ENCODE assay signal across 25 cellular contexts in the genomic region with DNA sequence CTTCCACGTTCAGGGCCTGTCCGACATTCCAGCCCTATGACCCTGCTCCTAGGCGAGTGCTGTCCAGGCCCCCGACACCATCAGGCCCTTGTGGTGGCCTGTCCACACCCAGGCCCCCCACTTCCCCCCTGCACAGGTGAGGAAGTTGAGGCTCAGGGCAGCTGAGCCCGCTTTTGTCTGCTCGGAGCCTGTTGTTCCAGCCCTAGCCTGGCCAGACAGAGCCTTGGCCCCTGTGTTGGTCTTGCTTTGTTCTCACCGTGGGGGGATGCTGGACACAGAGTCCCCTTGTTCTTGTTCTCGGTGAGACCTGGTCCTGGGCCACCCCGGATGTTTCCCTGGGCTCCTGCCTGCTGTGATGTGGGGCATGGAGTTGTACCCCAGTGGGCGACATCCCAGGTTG. TPM values are rescaled to one million over a fixed set of nuclear protein-coding genes. Genes with fewer than 3 reads are reported as not detected.
DNase-seq lines count a peak whose midpoint lies in the region; ATAC-seq and TF ChIP-seq lines count a peak whose summit lies in the region.
"Had no signal": no experiment of that assay in that cellular context is flagged by ENCODE, and none has a peak within 500 bp of the region (broad histone marks: within the 10 kb centered on the region; RNA-seq: fewer than 3 reads in every experiment).

No MANE protein-coding gene starts in this region.

- no peak overlapping the region for H3K4me3 ChIP-seq in DND-41 (ENCODE audit: low read depth in 1 of 2, low read length in 2 of 2)
- H3K4me3 ChIP-seq: cardiac muscle cell, pancreas, right lobe of liver had no signal

- peaks cover 99% of the 10 kb centered on the region for H3K79me2 ChIP-seq in DND-41 (ENCODE audit: insufficient read depth, low read length)

- H3K27me3 ChIP-seq in DND-41 (ENCODE audit: insufficient read depth, low read length, poor library complexity), result no peaks in the 10 kb centered on the region
- H3K27me3 ChIP-seq: cardiac muscle cell, pancreas, right lobe of liver had no signal

- TF ChIP-seq CTCF in DND-41 (IDR thresholded peaks at IDR 0.05; ENCODE audit: borderline replicate concordance, extremely low read depth, low read length, poor library complexity, severe bottlenecking), result no peak

- H3K27me3 Mint-ChIP-seq in T-helper 2 cell treated with Interferon-gamma antibody and Interleukin-4, amounts not matched to agents 5 μg/mL and 100 μg/mL, for 36 hours (ENCODE audit: low read depth), result no peaks in the 10 kb centered on the region
- peaks cover 8 to 17% (median 11%) of the 10 kb centered on the region in 3 donors for H3K27me3 Mint-ChIP-seq in immature natural killer cell (ENCODE audit: low read depth in 3 of 3)
- no peaks in the 10 kb centered on the region for H3K27me3 Mint-ChIP-seq in stimulated activated memory B cell treated with anti-CD40 and anti-IgM and Interleukin-4, amounts not matched to agents 10 μg/mL and 1 μg/mL and 100 μg/mL, for 72 hours
- no peaks in the 10 kb centered on the region for H3K27me3 Mint-ChIP-seq in stimulated activated naive B cell treated with anti-CD40 and anti-IgM and Interleukin-4, amounts not matched to agents 10 μg/mL and 1 μg/mL and 100 μg/mL, for 72 hours
- H3K27me3 Mint-ChIP-seq: dendritic cell treated with granulocyte-macrophage colony-stimulating factor and Interleukin-4, amounts not matched to agents 40 ng/mL and 50 ng/mL, for 4 days had no signal

- no peak for DNase-seq in T-helper 2 cell treated with Interferon-gamma antibody and Interleukin-4, amounts not matched to agents 5 μg/mL and 100 μg/mL, for 36 hours (ENCODE audit: low spot score)
- DNase-seq in T-helper 2 cell, result no peak
- DNase-seq in DND-41, result no peak
- no peak for DNase-seq in immature natural killer cell
- no peak for DNase-seq in GOT3 (lab: John Stamatoyannopoulos, UW)
- no peak for DNase-seq in stimulated activated naive B cell treated with anti-CD40 and anti-IgM and Interleukin-4, amounts not matched to agents 10 μg/mL and 1 μg/mL and 100 μg/mL, for 72 hours
- no peak for DNase-seq in NCI-H524 treated with DMSO at 0.1 percent for 48 hours (lab: John Stamatoyannopoulos, UW)
- DNase-seq: 8988T; activated CD4-positive, alpha-beta T cell treated with anti-CD3 and anti-CD28 coated beads for 48 hours; activated CD8-positive, alpha-beta memory T cell treated with anti-CD3 and anti-CD28 coated beads, Interleukin-2, amount 50 U/mL, for 48 hours; activated gamma-delta T cell treated with Interleukin-2 at 50 U/mL for 16 hours; AML-193; amygdala; HFFc6; Karpas-422; mesenchymal stem cell; NCI-H1930; NCI-H226; NCI-H82; SHP77 had no signal

- H3K36me3 Mint-ChIP-seq in T-helper 2 cell treated with Interferon-gamma antibody and Interleukin-4, amounts not matched to agents 5 μg/mL and 100 μg/mL, for 36 hours (ENCODE audit: low read depth), result peaks cover 46% of the 10 kb centered on the region
- H3K36me3 Mint-ChIP-seq in immature natural killer cell, result peaks cover 12 to 44% (median 43%) of the 10 kb centered on the region in 3 donors
- H3K36me3 Mint-ChIP-seq in stimulated activated memory B cell treated with anti-CD40 and anti-IgM and Interleukin-4, amounts not matched to agents 10 μg/mL and 1 μg/mL and 100 μg/mL, for 72 hours, result peaks cover 40% of the 10 kb centered on the region
- peaks cover 54 to 72% of the 10 kb centered on the region in 2 donors for H3K36me3 Mint-ChIP-seq in stimulated activated naive B cell treated with anti-CD40 and anti-IgM and Interleukin-4, amounts not matched to agents 10 μg/mL and 1 μg/mL and 100 μg/mL, for 72 hours

- H3K36me3 ChIP-seq in DND-41 (ENCODE audit: insufficient read depth, low read length), result peaks cover 97% of the 10 kb centered on the region
- H3K36me3 ChIP-seq: cardiac muscle cell, pancreas, right lobe of liver had no signal

- H2AFZ ChIP-seq in DND-41 (ENCODE audit: low read depth, low read length), result no peak overlapping the region

- no peaks in the 10 kb centered on the region for H3K9me3 Mint-ChIP-seq in T-helper 2 cell treated with Interferon-gamma antibody and Interleukin-4, amounts not matched to agents 5 μg/mL and 100 μg/mL, for 36 hours
- peaks cover 0 to 2% (median 0%) of the 10 kb centered on the region in 6 donors for H3K9me3 Mint-ChIP-seq in immature natural killer cell
- peaks cover 3% of the 10 kb centered on the region for H3K9me3 Mint-ChIP-seq in stimulated activated memory B cell treated with anti-CD40 and anti-IgM and Interleukin-4, amounts not matched to agents 10 μg/mL and 1 μg/mL and 100 μg/mL, for 72 hours
- H3K9me3 Mint-ChIP-seq in stimulated activated naive B cell treated with anti-CD40 and anti-IgM and Interleukin-4, amounts not matched to agents 10 μg/mL and 1 μg/mL and 100 μg/mL, for 72 hours, result peaks cover 0 to 5% of the 10 kb centered on the region in 2 donors
- H3K9me3 Mint-ChIP-seq: dendritic cell treated with granulocyte-macrophage colony-stimulating factor and Interleukin-4, amounts not matched to agents 40 ng/mL and 50 ng/mL, for 4 days; HFFc6 had no signal

- no peak overlapping the region for H3K27ac Mint-ChIP-seq in T-helper 2 cell treated with Interferon-gamma antibody and Interleukin-4, amounts not matched to agents 5 μg/mL and 100 μg/mL, for 36 hours
- H3K27ac Mint-ChIP-seq in immature natural killer cell, result peak overlapping the region; percentile 92 to 98 (median 96)
- peak overlapping the region; percentile 60 for H3K27ac Mint-ChIP-seq in stimulated activated memory B cell treated with anti-CD40 and anti-IgM and Interleukin-4, amounts not matched to agents 10 μg/mL and 1 μg/mL and 100 μg/mL, for 72 hours
- H3K27ac Mint-ChIP-seq in stimulated activated naive B cell treated with anti-CD40 and anti-IgM and Interleukin-4, amounts not matched to agents 10 μg/mL and 1 μg/mL and 100 μg/mL, for 72 hours, result no peak overlapping the region
- H3K27ac Mint-ChIP-seq: dendritic cell treated with granulocyte-macrophage colony-stimulating factor and Interleukin-4, amounts not matched to agents 40 ng/mL and 50 ng/mL, for 4 days; HFFc6 had no signal

- peaks cover 74% of the 10 kb centered on the region for H3K4me1 ChIP-seq in DND-41 (ENCODE audit: insufficient read depth, low read length)

- no peaks in the 10 kb centered on the region for H3K9me3 ChIP-seq in DND-41 (ENCODE audit: insufficient read depth, low read length, severe bottlenecking)
- H3K9me3 ChIP-seq: pancreas, right lobe of liver had no signal

- H3K4me2 ChIP-seq in DND-41 (ENCODE audit: insufficient read depth, low read length), result no peak overlapping the region

- H3K9ac ChIP-seq in DND-41 (ENCODE audit: low read depth, low read length), result no peak overlapping the region

- peaks cover 19% of the 10 kb centered on the region for H4K20me1 ChIP-seq in DND-41 (ENCODE audit: insufficient read depth, low read length)

- H3K27ac ChIP-seq in DND-41 (ENCODE audit: low read length), result peak overlapping the region; percentile 4
- H3K27ac ChIP-seq: cardiac muscle cell, right lobe of liver had no signal

- peak overlapping the region; percentile 23 for H3K4me3 Mint-ChIP-seq in T-helper 2 cell treated with Interferon-gamma antibody and Interleukin-4, amounts not matched to agents 5 μg/mL and 100 μg/mL, for 36 hours
- peak overlapping the region in 3 of 5 donors; percentile 65 to 82 (median 80) for H3K4me3 Mint-ChIP-seq in immature natural killer cell
- H3K4me3 Mint-ChIP-seq in stimulated activated memory B cell treated with anti-CD40 and anti-IgM and Interleukin-4, amounts not matched to agents 10 μg/mL and 1 μg/mL and 100 μg/mL, for 72 hours, result no peak overlapping the region
- no peak overlapping the region for H3K4me3 Mint-ChIP-seq in stimulated activated naive B cell treated with anti-CD40 and anti-IgM and Interleukin-4, amounts not matched to agents 10 μg/mL and 1 μg/mL and 100 μg/mL, for 72 hours
- H3K4me3 Mint-ChIP-seq: dendritic cell treated with granulocyte-macrophage colony-stimulating factor and Interleukin-4, amounts not matched to agents 40 ng/mL and 50 ng/mL, for 4 days; HFFc6 had no signal

- no peak for ATAC-seq in DND-41 (ENCODE audit: insufficient read depth, low read depth)
- no peak for ATAC-seq in stimulated activated memory B cell treated with anti-CD40 and anti-IgM and Interleukin-4, amounts not matched to agents 10 μg/mL and 1 μg/mL and 100 μg/mL, for 72 hours
- no peak for ATAC-seq in stimulated activated naive B cell treated with anti-CD40 and anti-IgM and Interleukin-4, amounts not matched to agents 10 μg/mL and 1 μg/mL and 100 μg/mL, for 72 hours (replicated peaks)
- ATAC-seq: pancreas, right lobe of liver had no signal

- H3K4me1 Mint-ChIP-seq in T-helper 2 cell treated with Interferon-gamma antibody and Interleukin-4, amounts not matched to agents 5 μg/mL and 100 μg/mL, for 36 hours (ENCODE audit: low read depth), result peaks cover 37% of the 10 kb centered on the region
- peaks cover 43 to 44% of the 10 kb centered on the region in 2 donors for H3K4me1 Mint-ChIP-seq in immature natural killer cell
- H3K4me1 Mint-ChIP-seq in stimulated activated memory B cell treated with anti-CD40 and anti-IgM and Interleukin-4, amounts not matched to agents 10 μg/mL and 1 μg/mL and 100 μg/mL, for 72 hours, result peaks cover 36% of the 10 kb centered on the region
- peaks cover 43 to 52% of the 10 kb centered on the region in 2 donors for H3K4me1 Mint-ChIP-seq in stimulated activated naive B cell treated with anti-CD40 and anti-IgM and Interleukin-4, amounts not matched to agents 10 μg/mL and 1 μg/mL and 100 μg/mL, for 72 hours

RNA-seq across cellular contexts. Expression of a gene that starts 52.1 kb away (rescaled TPM):
- under 1 TPM in 1 of 3 donors, not detected in 2; 0.11 TPM for polyA plus RNA-seq in immature natural killer cell

Comparison
In these comparisons a context has a peak if more than half of its experiments do, and no peak if none do; other contexts are left out.
1. H3K27ac Mint-ChIP-seq: peak in immature natural killer cell (6 of 6) and stimulated activated memory B cell treated with anti-CD40 and anti-IgM and Interleukin-4, amounts not matched to agents 10 μg/mL and 1 μg/mL and 100 μg/mL, for 72 hours (single experiment); none in T-helper 2 cell treated with Interferon-gamma antibody and Interleukin-4, amounts not matched to agents 5 μg/mL and 100 μg/mL, for 36 hours (single experiment) and stimulated activated naive B cell treated with anti-CD40 and anti-IgM and Interleukin-4, amounts not matched to agents 10 μg/mL and 1 μg/mL and 100 μg/mL, for 72 hours (single experiment).
2. H3K4me3 Mint-ChIP-seq: peak in T-helper 2 cell treated with Interferon-gamma antibody and Interleukin-4, amounts not matched to agents 5 μg/mL and 100 μg/mL, for 36 hours (single experiment) and immature natural killer cell (3 of 5); none in stimulated activated memory B cell treated with anti-CD40 and anti-IgM and Interleukin-4, amounts not matched to agents 10 μg/mL and 1 μg/mL and 100 μg/mL, for 72 hours (single experiment) and stimulated activated naive B cell treated with anti-CD40 and anti-IgM and Interleukin-4, amounts not matched to agents 10 μg/mL and 1 μg/mL and 100 μg/mL, for 72 hours (0 of 2).